ENCODE assay signal across 9 cellular contexts in the genomic region with DNA sequence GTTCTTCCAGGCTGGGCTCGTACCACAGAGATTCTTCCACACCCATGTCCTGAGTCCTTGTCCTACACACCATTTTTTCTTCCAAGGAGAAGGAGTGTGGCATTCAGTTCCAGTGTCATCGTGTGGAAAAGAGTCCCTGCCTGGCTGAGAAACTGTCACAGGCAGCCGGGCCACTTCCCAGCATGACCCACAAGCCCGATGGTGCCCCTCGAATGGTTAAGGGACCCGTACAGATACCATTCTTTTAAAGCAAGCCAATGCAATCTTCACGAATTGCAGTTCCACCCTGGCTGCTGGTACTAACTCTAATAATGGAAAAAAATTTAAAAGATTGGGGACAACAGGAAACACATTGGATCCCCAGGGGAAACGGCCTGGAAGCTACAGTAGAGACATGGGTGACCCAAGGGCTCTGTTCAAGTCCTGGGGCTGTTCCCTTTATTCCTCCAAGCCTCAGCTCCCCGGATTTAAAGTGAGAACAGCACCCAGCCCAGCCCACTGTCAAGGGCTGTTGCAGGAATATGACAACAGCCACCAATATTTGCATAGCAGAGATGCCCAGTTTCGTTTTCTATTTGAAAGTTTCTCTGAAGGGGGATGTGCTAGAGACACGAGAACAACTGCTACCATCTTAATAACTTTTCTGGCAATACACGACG.
DNase-seq lines count a peak whose midpoint lies in the region; ATAC-seq and TF ChIP-seq lines count a peak whose summit lies in the region.
"Had no signal": no experiment of that assay in that cellular context is flagged by ENCODE, and none has a peak within 500 bp of the region (broad histone marks: within the 10 kb centered on the region; RNA-seq: fewer than 3 reads in every experiment).

No MANE protein-coding gene starts in this region.

- peak overlapping the region; percentile 17 to 71 (median 66) for H3K4me3 Mint-ChIP-seq in naive thymus-derived CD4-positive, alpha-beta T cell

- intact Hi-C loops in naive thymus-derived CD4-positive, alpha-beta T cell (cut with micrococcal nuclease), result loop anchor here (1.0 kb wide), 2 partner anchors 10 to 23 kb away; no protein-coding TSS in a partner anchor

- peak overlapping the region; percentile 50 to 55 for H3K9ac ChIP-seq in duodenal mucosa (ENCODE audit: low read depth in 1 of 2, low read length in 2 of 2)

- H3K27me3 Mint-ChIP-seq in naive thymus-derived CD4-positive, alpha-beta T cell, result peaks cover 0 to 5% (median 0%) of the 10 kb centered on the region in 5 donors

- H3K9me3 ChIP-seq in duodenal mucosa (ENCODE audit: control insufficient read depth in 1 of 2, low read length in 2 of 2), result no peaks in the 10 kb centered on the region
- no peaks in the 10 kb centered on the region for H3K9me3 ChIP-seq in naive thymus-derived CD4-positive, alpha-beta T cell (ENCODE audit: control insufficient read depth in 2 of 3, low read length in 3 of 3)

- DNase-seq in AG09309 (ENCODE audit: low read depth) (no peak), SHP77 (lab: John Stamatoyannopoulos, UW) (peak; percentile 73 to 83), COLO829 (ENCODE audit: low spot score) (no peak), iPS-NIHi7 (ENCODE audit: extremely low spot score) (no peak)
- peak in 5 of 9 donors; percentile 39 to 55 (median 53) for DNase-seq in naive thymus-derived CD4-positive, alpha-beta T cell

- POLR2A ChIA-PET in naive thymus-derived CD4-positive, alpha-beta T cell (lab: Charles Lee), result interaction anchor here (1.0 to 3.3 kb wide), 6 partner anchors 12 to 44 kb away, joined by 3 to 12 read pairs (median 7); no protein-coding TSS in a partner anchor

- H3K27ac Mint-ChIP-seq in naive thymus-derived CD4-positive, alpha-beta T cell, result peak overlapping the region; percentile 84 to 95 (median 87)

- peaks cover 0 to 5% (median 4%) of the 10 kb centered on the region in 5 donors for H3K36me3 Mint-ChIP-seq in naive thymus-derived CD4-positive, alpha-beta T cell

- H3K4me1 ChIP-seq in duodenal mucosa (ENCODE audit: control insufficient read depth in 1 of 2, insufficient read depth in 2 of 2, low read length in 2 of 2), result peaks cover 42 to 51% of the 10 kb centered on the region in 2 donors
- H3K4me1 ChIP-seq in naive thymus-derived CD4-positive, alpha-beta T cell (ENCODE audit: control insufficient read depth in 2 of 2, insufficient read depth in 2 of 2, low read length in 2 of 2), result peaks cover 19 to 35% of the 10 kb centered on the region in 2 donors

- TF ChIP-seq CTCF in AG09309 (IDR thresholded peaks at IDR 0.05; ENCODE audit: control insufficient read depth, insufficient read depth, low read depth, low read length, missing control alignments), result no peak

- H3K36me3 ChIP-seq in duodenal mucosa (ENCODE audit: control insufficient read depth in 1 of 2, insufficient read depth in 2 of 2, low read length in 2 of 2), result no peaks in the 10 kb centered on the region
- no peaks in the 10 kb centered on the region for H3K36me3 ChIP-seq in naive thymus-derived CD4-positive, alpha-beta T cell (ENCODE audit: control insufficient read depth in 2 of 3, insufficient read depth in 3 of 3, low read length in 3 of 3)

- H3K4me3 ChIP-seq in AG09309 (ENCODE audit: control insufficient read depth, low read depth, low read length), result peak overlapping the region; percentile 26
- peak overlapping the region; percentile 8 to 37 for H3K4me3 ChIP-seq in duodenal mucosa (ENCODE audit: low read depth in 1 of 2, low read length in 2 of 2)
- no peak overlapping the region for H3K4me3 ChIP-seq in naive thymus-derived CD4-positive, alpha-beta T cell (ENCODE audit: low read length)

- CTCF ChIA-PET in naive thymus-derived CD4-positive, alpha-beta T cell (lab: Charles Lee), result interaction anchor here (0.6 to 1.6 kb wide), 2 partner anchors 21 to 721 kb away, joined by 3 to 4 read pairs; no protein-coding TSS in a partner anchor

- H3K27me3 ChIP-seq in duodenal mucosa (ENCODE audit: control insufficient read depth in 1 of 2, insufficient read depth in 2 of 2, low read length in 2 of 2), result no peaks in the 10 kb centered on the region
- H3K27me3 ChIP-seq in naive thymus-derived CD4-positive, alpha-beta T cell (ENCODE audit: control insufficient read depth in 2 of 2, insufficient read depth in 2 of 2, low read length in 2 of 2), result no peaks in the 10 kb centered on the region

- ATAC-seq in GM18868 (IDR thresholded peaks at IDR 0.05; ENCODE audit: unreplicated experiment) (peak; percentile 63), HG03342 (IDR thresholded peaks at IDR 0.05; ENCODE audit: unreplicated experiment) (peak; percentile 72)
- ATAC-seq in naive thymus-derived CD4-positive, alpha-beta T cell, result peak; percentile 74
- ATAC-seq: HCT116 had no signal

- H3K9me3 Mint-ChIP-seq in naive thymus-derived CD4-positive, alpha-beta T cell, result no peaks in the 10 kb centered on the region

- H3K27ac ChIP-seq in duodenal mucosa (ENCODE audit: low read depth, low read length), result peak overlapping the region; percentile 82
- H3K27ac ChIP-seq in naive thymus-derived CD4-positive, alpha-beta T cell (ENCODE audit: low read depth, low read length), result peak overlapping the region; percentile 72

- peaks cover 29 to 64% (median 58%) of the 10 kb centered on the region in 7 donors for H3K4me1 Mint-ChIP-seq in naive thymus-derived CD4-positive, alpha-beta T cell

Comparison
In these comparisons a context has a peak if more than half of its experiments do, and no peak if none do; other contexts are left out.
1. DNase-seq: peak in SHP77 (2 of 2) and naive thymus-derived CD4-positive, alpha-beta T cell (5 of 9); none in AG09309 (single experiment), COLO829 (single experiment) and iPS-NIHi7 (single experiment).
2. Peak in every context shown above with its lines, with median percentiles within 50 percentile points of each other: ATAC-seq.